1 cellular context compared by ENCODE assay signal in genomic region chr19:58304255-58304654, GRCh38.
TF ChIP-seq lines count a peak whose summit lies in the region.

No MANE protein-coding gene starts in this region.

TF ChIP-seq in HCT116, 20 proteins besides CTCF, POLR2A, EP300 and RAD21 (continued from another document):
- TF ChIP-seq EZH2 (IDR thresholded peaks at IDR 0.05) (no peak), EZH2phosphoT487 (IDR thresholded peaks at IDR 0.05; ENCODE audit: borderline replicate concordance) (no peak), EGR1 (IDR thresholded peaks at IDR 0.05; ENCODE audit: low read depth) (no peak), ELF1 (IDR thresholded peaks at IDR 0.05; ENCODE audit: borderline replicate concordance, low read depth) (no peak), SRF (IDR thresholded peaks at IDR 0.05; ENCODE audit: low read depth) (no peak), FOSL1 (IDR thresholded peaks at IDR 0.05; ENCODE audit: low read depth) (no peak), MAX (IDR thresholded peaks at IDR 0.05) (no peak), ZBTB33 (IDR thresholded peaks at IDR 0.05; ENCODE audit: extremely low read depth, insufficient replicate concordance, low read length) (no peak), TCF7L2 (IDR thresholded peaks at IDR 0.05; ENCODE audit: borderline replicate concordance, extremely low read depth, insufficient read depth, insufficient read length) (no peak), SIN3A (IDR thresholded peaks at IDR 0.05; ENCODE audit: low read depth) (no peak), SP1 (IDR thresholded peaks at IDR 0.05; ENCODE audit: low read depth) (no peak), ZNF274 (IDR thresholded peaks at IDR 0.05; ENCODE audit: low read depth, low read length) (no peak), ZFX (IDR thresholded peaks at IDR 0.05) (no peak), ATF3 (IDR thresholded peaks at IDR 0.05) (no peak), POLR2AphosphoS5 (IDR thresholded peaks at IDR 0.05; ENCODE audit: low read depth, low read length) (no peak)
